In the genomic region with DNA sequence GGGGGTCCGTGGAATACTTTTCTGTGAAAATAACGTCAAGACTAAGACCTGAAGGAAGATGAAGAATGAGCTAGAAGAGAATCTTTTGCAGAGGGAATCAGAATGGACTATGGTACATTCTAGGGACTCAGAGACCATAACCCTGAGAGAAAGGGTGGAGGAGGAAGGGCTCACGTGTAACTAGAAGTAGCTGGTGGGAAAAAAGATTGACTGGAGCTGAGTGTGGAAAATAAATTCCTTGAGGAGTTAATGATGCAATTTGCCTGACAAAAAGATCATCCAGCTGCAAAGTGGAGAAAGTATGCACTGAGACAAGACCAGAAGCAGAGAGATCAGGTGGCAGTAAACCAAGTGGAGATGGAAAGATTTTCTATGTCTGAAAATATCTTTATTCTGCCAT, we compare ENCODE assay signal across 1 cellular context.
TF ChIP-seq lines count a peak whose summit lies in the region.

No MANE protein-coding gene starts in this region.

TF ChIP-seq in GM23338, 12 proteins besides CTCF, POLR2A, EP300 and RAD21 (continued from another document):
- TF ChIP-seq JUNB (IDR thresholded peaks at IDR 0.05; ENCODE audit: unreplicated experiment), result no peak
- TF ChIP-seq EZH2 (IDR thresholded peaks at IDR 0.05; ENCODE audit: low read depth, unreplicated experiment), result no peak
- TF ChIP-seq ZNF331 (CRISPR knock-in tag; IDR thresholded peaks at IDR 0.05; ENCODE audit: low read depth), result no peak
- TF ChIP-seq, protein P1, sequence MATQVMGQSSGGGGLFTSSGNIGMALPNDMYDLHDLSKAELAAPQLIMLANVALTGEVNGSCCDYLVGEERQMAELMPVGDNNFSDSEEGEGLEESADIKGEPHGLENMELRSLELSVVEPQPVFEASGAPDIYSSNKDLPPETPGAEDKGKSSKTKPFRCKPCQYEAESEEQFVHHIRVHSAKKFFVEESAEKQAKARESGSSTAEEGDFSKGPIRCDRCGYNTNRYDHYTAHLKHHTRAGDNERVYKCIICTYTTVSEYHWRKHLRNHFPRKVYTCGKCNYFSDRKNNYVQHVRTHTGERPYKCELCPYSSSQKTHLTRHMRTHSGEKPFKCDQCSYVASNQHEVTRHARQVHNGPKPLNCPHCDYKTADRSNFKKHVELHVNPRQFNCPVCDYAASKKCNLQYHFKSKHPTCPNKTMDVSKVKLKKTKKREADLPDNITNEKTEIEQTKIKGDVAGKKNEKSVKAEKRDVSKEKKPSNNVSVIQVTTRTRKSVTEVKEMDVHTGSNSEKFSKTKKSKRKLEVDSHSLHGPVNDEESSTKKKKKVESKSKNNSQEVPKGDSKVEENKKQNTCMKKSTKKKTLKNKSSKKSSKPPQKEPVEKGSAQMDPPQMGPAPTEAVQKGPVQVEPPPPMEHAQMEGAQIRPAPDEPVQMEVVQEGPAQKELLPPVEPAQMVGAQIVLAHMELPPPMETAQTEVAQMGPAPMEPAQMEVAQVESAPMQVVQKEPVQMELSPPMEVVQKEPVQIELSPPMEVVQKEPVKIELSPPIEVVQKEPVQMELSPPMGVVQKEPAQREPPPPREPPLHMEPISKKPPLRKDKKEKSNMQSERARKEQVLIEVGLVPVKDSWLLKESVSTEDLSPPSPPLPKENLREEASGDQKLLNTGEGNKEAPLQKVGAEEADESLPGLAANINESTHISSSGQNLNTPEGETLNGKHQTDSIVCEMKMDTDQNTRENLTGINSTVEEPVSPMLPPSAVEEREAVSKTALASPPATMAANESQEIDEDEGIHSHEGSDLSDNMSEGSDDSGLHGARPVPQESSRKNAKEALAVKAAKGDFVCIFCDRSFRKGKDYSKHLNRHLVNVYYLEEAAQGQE (IDR thresholded peaks at IDR 0.05; ENCODE audit: unreplicated experiment), result no peak
- no peak for TF ChIP-seq STAT1 (IDR thresholded peaks at IDR 0.05; ENCODE audit: unreplicated experiment)
- TF ChIP-seq NANOG (IDR thresholded peaks at IDR 0.05; ENCODE audit: borderline replicate concordance), result no peak
- TF ChIP-seq CREB1 (CRISPR knock-in tag; IDR thresholded peaks at IDR 0.05; ENCODE audit: low read depth), result no peak
